ENCODE assay signal across 11 cellular contexts in the genomic region with DNA sequence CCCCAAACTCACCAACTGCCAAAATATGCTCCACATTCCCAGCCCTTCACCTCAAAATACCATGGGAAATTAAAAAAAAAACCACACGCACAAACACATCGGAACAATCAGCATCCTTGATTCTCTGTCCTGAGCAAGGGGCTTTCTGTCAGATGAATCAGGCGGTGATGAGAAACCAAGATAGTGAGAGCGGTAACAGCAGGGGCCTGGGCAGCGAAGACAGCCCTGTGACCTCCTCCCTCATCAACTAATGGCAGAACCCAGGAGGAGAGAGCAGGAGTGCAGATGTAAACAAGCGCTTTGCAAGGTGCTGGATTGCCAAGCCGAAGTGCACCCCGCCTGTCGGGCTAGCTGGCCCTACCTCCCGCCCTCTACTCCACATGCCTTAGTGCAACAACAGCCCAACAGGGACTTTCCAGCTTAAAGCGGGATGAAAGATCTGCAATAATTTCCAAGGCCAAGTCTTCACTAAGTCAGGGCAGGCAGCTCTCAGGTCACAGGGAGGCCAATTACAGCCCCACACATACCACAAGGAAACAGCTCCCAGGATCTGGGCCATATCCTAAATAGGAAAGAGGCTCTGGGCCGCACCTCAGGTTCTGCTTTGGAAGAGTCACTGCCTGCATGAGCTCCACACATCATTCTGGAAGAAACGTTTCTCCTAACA.
DNase-seq lines count a peak whose midpoint lies in the region; ATAC-seq and TF ChIP-seq lines count a peak whose summit lies in the region.
"Had no signal": no experiment of that assay in that cellular context is flagged by ENCODE, and none has a peak within 500 bp of the region (broad histone marks: within the 10 kb centered on the region; RNA-seq: fewer than 3 reads in every experiment).

No MANE protein-coding gene starts in this region.

- TF ChIP-seq CTCF in heart right ventricle (IDR thresholded peaks at IDR 0.05), result no peak
- no peak for TF ChIP-seq CTCF in parathyroid adenoma (IDR thresholded peaks at IDR 0.05)
- no peak for TF ChIP-seq CTCF in vagina (IDR thresholded peaks at IDR 0.05)

- no peak for TF ChIP-seq POLR2A in vagina (IDR thresholded peaks at IDR 0.05)

- H3K9me3 ChIP-seq in heart right ventricle, result no peaks in the 10 kb centered on the region
- no peaks in the 10 kb centered on the region for H3K9me3 ChIP-seq in parathyroid adenoma (ENCODE audit: control insufficient read depth, low read length)
- no peaks in the 10 kb centered on the region for H3K9me3 ChIP-seq in vagina
- H3K9me3 ChIP-seq: A549 had no signal

- 55 to 59% methylated on average over 13 of the region's 13 CpGs for WGBS in heart right ventricle, 2 donors

- H3K27ac ChIP-seq in heart right ventricle (peak overlapping the region; percentile 39 to 83 (median 73)), parathyroid adenoma (peak overlapping the region; percentile 19), vagina (peak overlapping the region; percentile 71)
- H3K27ac ChIP-seq: A549, brain microvascular endothelial cell had no signal

- H3K27me3 ChIP-seq in heart right ventricle (no peaks in the 10 kb centered on the region), parathyroid adenoma (ENCODE audit: control insufficient read depth, insufficient read depth, low read length) (no peaks in the 10 kb centered on the region), vagina (no peaks in the 10 kb centered on the region)
- H3K27me3 ChIP-seq: brain microvascular endothelial cell had no signal

- no peak overlapping the region for H3K9ac ChIP-seq in parathyroid adenoma

- H2AFZ ChIP-seq in parathyroid adenoma, result no peak overlapping the region

- peaks cover 0 to 31% (median 2%) of the 10 kb centered on the region in 9 donors for H3K36me3 ChIP-seq in heart right ventricle
- H3K36me3 ChIP-seq in parathyroid adenoma (ENCODE audit: control insufficient read depth, insufficient read depth, low read length), result no peaks in the 10 kb centered on the region
- no peaks in the 10 kb centered on the region for H3K36me3 ChIP-seq in vagina
- H3K36me3 ChIP-seq: brain microvascular endothelial cell had no signal

- DNase-seq in NCI-H510A treated with DMSO at 0.1 percent for 48 hours (lab: John Stamatoyannopoulos, UW) (peak; percentile 27), NCI-H510A (lab: John Stamatoyannopoulos, UW) (no peak), heart right ventricle (no peak), vagina (ENCODE audit: extremely low spot score in 2 of 2) (no peak), NK-92 (lab: John Stamatoyannopoulos, UW; ENCODE audit: unreplicated experiment) (no peak)
- DNase-seq: brain microvascular endothelial cell, foreskin melanocyte had no signal

- ATAC-seq in heart right ventricle (peak; percentile 21 to 63 (median 50)), HG03432 (IDR thresholded peaks at IDR 0.05; ENCODE audit: unreplicated experiment) (no peak), HG03108 (IDR thresholded peaks at IDR 0.05; ENCODE audit: unreplicated experiment) (no peak)
- ATAC-seq: A549 had no signal

- intact Hi-C loops in heart right ventricle (cut with DNase I) (no loop called here), vagina (cut with DNase I) (no loop called here)

- no peak overlapping the region for H3K4me2 ChIP-seq in parathyroid adenoma (ENCODE audit: low read length)
- H3K4me2 ChIP-seq: A549 had no signal

- H3K4me3 ChIP-seq in heart right ventricle (no peak overlapping the region), parathyroid adenoma (ENCODE audit: low read depth, low read length) (no peak overlapping the region), vagina (no peak overlapping the region)
- H3K4me3 ChIP-seq: A549 had no signal

- H3K79me2 ChIP-seq in parathyroid adenoma, result no peaks in the 10 kb centered on the region

- peaks cover 11 to 78% (median 45%) of the 10 kb centered on the region in 9 donors for H3K4me1 ChIP-seq in heart right ventricle
- H3K4me1 ChIP-seq in parathyroid adenoma, result peaks cover 3% of the 10 kb centered on the region
- peaks cover 33% of the 10 kb centered on the region for H3K4me1 ChIP-seq in vagina
- H3K4me1 ChIP-seq: A549 had no signal

Comparison
In these comparisons a context has a peak if more than half of its experiments do, and no peak if none do; other contexts are left out.
1. ATAC-seq: peak in heart right ventricle (8 of 8); none in HG03432 (single experiment) and HG03108 (single experiment).
2. H3K27ac ChIP-seq: peak in every context shown above with its lines; median percentile 73 in heart right ventricle; 71 in vagina; 19 in parathyroid adenoma.